ENCODE assay signal across 2 cellular contexts in the genomic region with DNA sequence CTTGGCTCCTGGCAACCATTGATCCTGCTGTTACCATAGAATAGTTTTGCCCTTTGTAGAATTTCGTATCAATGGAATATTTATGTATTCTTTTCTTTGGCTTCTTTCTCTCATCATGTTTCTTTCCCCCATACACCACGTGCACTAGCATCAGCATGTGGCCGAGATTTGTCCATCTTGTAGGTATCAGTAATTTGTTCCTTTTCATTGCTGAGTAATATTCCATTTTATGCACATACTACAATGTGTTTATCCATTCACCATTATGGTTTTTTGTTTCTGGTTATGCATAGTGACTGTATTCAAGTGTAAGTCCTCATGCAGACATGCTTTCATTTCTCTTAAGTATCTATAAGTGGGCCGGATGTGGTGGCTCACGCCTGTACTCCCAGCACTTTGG.
TF ChIP-seq lines count a peak whose summit lies in the region.

No MANE protein-coding gene starts in this region.

TF ChIP-seq in HepG2, 621 proteins besides CTCF, POLR2A, EP300 and RAD21:
- TF ChIP-seq, protein P1, sequence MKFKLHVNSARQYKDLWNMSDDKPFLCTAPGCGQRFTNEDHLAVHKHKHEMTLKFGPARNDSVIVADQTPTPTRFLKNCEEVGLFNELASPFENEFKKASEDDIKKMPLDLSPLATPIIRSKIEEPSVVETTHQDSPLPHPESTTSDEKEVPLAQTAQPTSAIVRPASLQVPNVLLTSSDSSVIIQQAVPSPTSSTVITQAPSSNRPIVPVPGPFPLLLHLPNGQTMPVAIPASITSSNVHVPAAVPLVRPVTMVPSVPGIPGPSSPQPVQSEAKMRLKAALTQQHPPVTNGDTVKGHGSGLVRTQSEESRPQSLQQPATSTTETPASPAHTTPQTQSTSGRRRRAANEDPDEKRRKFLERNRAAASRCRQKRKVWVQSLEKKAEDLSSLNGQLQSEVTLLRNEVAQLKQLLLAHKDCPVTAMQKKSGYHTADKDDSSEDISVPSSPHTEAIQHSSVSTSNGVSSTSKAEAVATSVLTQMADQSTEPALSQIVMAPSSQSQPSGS (CRISPR knock-in tag; IDR thresholded peaks at IDR 0.05) = no peak
- TF ChIP-seq KDM6A (CRISPR knock-in tag; IDR thresholded peaks at IDR 0.05; ENCODE audit: low read depth) (no peak), KDM3A (CRISPR knock-in tag; IDR thresholded peaks at IDR 0.05; ENCODE audit: low read depth) (no peak), SPEN (CRISPR knock-in tag; IDR thresholded peaks at IDR 0.05; ENCODE audit: low read depth) (no peak), CBX2 (IDR thresholded peaks at IDR 0.05; ENCODE audit: low read depth, low read length) (no peak), CBX2 (CRISPR knock-in tag; IDR thresholded peaks at IDR 0.05; ENCODE audit: low read depth) (no peak), ISL2 (CRISPR knock-in tag; IDR thresholded peaks at IDR 0.05) (no peak), NFYC (CRISPR knock-in tag; IDR thresholded peaks at IDR 0.05) (no peak), CBFB (CRISPR knock-in tag; IDR thresholded peaks at IDR 0.05) (no peak), ZBTB21 (CRISPR knock-in tag; IDR thresholded peaks at IDR 0.05) (no peak), XBP1 (CRISPR knock-in tag; IDR thresholded peaks at IDR 0.05) (no peak), ZMAT3 (CRISPR knock-in tag; conservative IDR thresholded peaks at IDR 0.05) (no peak), ZNF546 (CRISPR knock-in tag; conservative IDR thresholded peaks at IDR 0.05) (no peak), NFIC (IDR thresholded peaks at IDR 0.05; ENCODE audit: low read length) (no peak)
- TF ChIP-seq, protein P2, sequence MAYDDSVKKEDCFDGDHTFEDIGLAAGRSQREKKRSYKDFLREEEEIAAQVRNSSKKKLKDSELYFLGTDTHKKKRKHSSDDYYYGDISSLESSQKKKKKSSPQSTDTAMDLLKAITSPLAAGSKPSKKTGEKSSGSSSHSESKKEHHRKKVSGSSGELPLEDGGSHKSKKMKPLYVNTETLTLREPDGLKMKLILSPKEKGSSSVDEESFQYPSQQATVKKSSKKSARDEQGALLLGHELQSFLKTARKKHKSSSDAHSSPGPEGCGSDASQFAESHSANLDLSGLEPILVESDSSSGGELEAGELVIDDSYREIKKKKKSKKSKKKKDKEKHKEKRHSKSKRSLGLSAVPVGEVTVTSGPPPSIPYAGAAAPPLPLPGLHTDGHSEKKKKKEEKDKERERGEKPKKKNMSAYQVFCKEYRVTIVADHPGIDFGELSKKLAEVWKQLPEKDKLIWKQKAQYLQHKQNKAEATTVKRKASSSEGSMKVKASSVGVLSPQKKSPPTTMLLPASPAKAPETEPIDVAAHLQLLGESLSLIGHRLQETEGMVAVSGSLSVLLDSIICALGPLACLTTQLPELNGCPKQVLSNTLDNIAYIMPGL (CRISPR knock-in tag; IDR thresholded peaks at IDR 0.05; ENCODE audit: borderline replicate concordance in 1 of 2, low read depth in 1 of 2) = no peak
- TF ChIP-seq, protein P3, sequence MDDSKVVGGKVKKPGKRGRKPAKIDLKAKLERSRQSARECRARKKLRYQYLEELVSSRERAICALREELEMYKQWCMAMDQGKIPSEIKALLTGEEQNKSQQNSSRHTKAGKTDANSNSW (CRISPR knock-in tag; IDR thresholded peaks at IDR 0.05; ENCODE audit: borderline replicate concordance) = no peak

TF ChIP-seq in HEK293, 187 proteins besides CTCF, POLR2A, EP300 and RAD21:
- TF ChIP-seq KLF1 (tag by site-specific recombination; IDR thresholded peaks at IDR 0.05) = no peak
- TF ChIP-seq, protein P4, sequence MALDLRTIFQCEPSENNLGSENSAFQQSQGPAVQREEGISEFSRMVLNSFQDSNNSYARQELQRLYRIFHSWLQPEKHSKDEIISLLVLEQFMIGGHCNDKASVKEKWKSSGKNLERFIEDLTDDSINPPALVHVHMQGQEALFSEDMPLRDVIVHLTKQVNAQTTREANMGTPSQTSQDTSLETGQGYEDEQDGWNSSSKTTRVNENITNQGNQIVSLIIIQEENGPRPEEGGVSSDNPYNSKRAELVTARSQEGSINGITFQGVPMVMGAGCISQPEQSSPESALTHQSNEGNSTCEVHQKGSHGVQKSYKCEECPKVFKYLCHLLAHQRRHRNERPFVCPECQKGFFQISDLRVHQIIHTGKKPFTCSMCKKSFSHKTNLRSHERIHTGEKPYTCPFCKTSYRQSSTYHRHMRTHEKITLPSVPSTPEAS (tag by site-specific recombination; IDR thresholded peaks at IDR 0.05) = no peak
- TF ChIP-seq, protein P5, sequence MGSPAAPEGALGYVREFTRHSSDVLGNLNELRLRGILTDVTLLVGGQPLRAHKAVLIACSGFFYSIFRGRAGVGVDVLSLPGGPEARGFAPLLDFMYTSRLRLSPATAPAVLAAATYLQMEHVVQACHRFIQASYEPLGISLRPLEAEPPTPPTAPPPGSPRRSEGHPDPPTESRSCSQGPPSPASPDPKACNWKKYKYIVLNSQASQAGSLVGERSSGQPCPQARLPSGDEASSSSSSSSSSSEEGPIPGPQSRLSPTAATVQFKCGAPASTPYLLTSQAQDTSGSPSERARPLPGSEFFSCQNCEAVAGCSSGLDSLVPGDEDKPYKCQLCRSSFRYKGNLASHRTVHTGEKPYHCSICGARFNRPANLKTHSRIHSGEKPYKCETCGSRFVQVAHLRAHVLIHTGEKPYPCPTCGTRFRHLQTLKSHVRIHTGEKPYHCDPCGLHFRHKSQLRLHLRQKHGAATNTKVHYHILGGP (tag by site-specific recombination; IDR thresholded peaks at IDR 0.05) = no peak
- no peak for TF ChIP-seq ZNF248 (tag by site-specific recombination; IDR thresholded peaks at IDR 0.05)
- TF ChIP-seq ZNF146 (tag by site-specific recombination; IDR thresholded peaks at IDR 0.05) = peak; percentile 86
- no peak for TF ChIP-seq ZNF350 (tag by site-specific recombination; IDR thresholded peaks at IDR 0.05)
- TF ChIP-seq ZNF558 (tag by site-specific recombination; IDR thresholded peaks at IDR 0.05) = no peak
